In genomic region chr10:34689053-34689452, GRCh38 we compare ENCODE assay signal across 15 cellular contexts.
DNase-seq lines count a peak whose midpoint lies in the region; ATAC-seq and TF ChIP-seq lines count a peak whose summit lies in the region.
"Had no signal": no experiment of that assay in that cellular context is flagged by ENCODE, and none has a peak within 500 bp of the region (broad histone marks: within the 10 kb centered on the region; RNA-seq: fewer than 3 reads in every experiment).

No MANE protein-coding gene starts in this region.

- H3K9ac ChIP-seq in IMR-90 (ENCODE audit: low read depth, low read length), result no peak overlapping the region
- peak overlapping the region; percentile 4 for H3K9ac ChIP-seq in mammary epithelial cell (ENCODE audit: insufficient read depth, low read length)

- H2BK15ac ChIP-seq in IMR-90 (ENCODE audit: low read depth, low read length), result no peak overlapping the region

- ATAC-seq in IMR-90 (ENCODE audit: low read depth) (peak; percentile 73), GM18502 (IDR thresholded peaks at IDR 0.05; ENCODE audit: poor library complexity, unreplicated experiment) (no peak), HG03196 (IDR thresholded peaks at IDR 0.05; ENCODE audit: unreplicated experiment) (no peak)

- H4K20me1 ChIP-seq in IMR-90 (ENCODE audit: insufficient read depth, low read length), result peaks cover 3% of the 10 kb centered on the region; the same call in 1 of the 2 replicates
- no peaks in the 10 kb centered on the region for H4K20me1 ChIP-seq in mammary epithelial cell (ENCODE audit: insufficient read depth, low read length)
- no peaks in the 10 kb centered on the region for H4K20me1 ChIP-seq in OCI-LY7 (ENCODE audit: insufficient read depth, low read length)

- no peak overlapping the region for H3K4ac ChIP-seq in IMR-90 (ENCODE audit: low read depth, low read length)

- no peak overlapping the region for H4K91ac ChIP-seq in IMR-90 (ENCODE audit: insufficient read depth, low read depth, low read length)

- no peak overlapping the region for H4K8ac ChIP-seq in IMR-90 (ENCODE audit: low read depth in 2 of 2, low read length in 2 of 2)

- H3K4me3 ChIP-seq in IMR-90 (ENCODE audit: insufficient read depth, low read depth, low read length) (no peak overlapping the region), mammary epithelial cell (replicated peaks in 1 of 3; ENCODE audit: insufficient read depth in 1 of 3, low read depth in 2 of 3, low read length in 3 of 3) (no peak overlapping the region), OCI-LY7 (ENCODE audit: low read depth, low read length, poor library complexity, severe bottlenecking) (no peak overlapping the region)

- in situ Hi-C loops in IMR-90 (cut with MboI; ENCODE audit: low sequenced_read_pairs), result no loop called here
- in situ Hi-C loops in mammary epithelial cell (cut with MboI; ENCODE audit: low sequenced_read_pairs in 2 of 2), result no loop called here

- H2AK9ac ChIP-seq in IMR-90 (replicated peaks; ENCODE audit: low read depth, low read length, poor library complexity), result no peak overlapping the region

- H3K56ac ChIP-seq in IMR-90 (ENCODE audit: extremely low read depth, insufficient read depth, low read length), result no peak overlapping the region

- peaks cover 10 to 43% of the 10 kb centered on the region in 2 experiments for H3K79me1 ChIP-seq in IMR-90 (ENCODE audit: low read depth in 1 of 2, low read length in 2 of 2)

- peaks cover 13% of the 10 kb centered on the region for H3K9me1 ChIP-seq in IMR-90 (ENCODE audit: insufficient read depth, low read length)

- no peak overlapping the region for H3K18ac ChIP-seq in IMR-90 (ENCODE audit: low read depth, low read length)

- H3K9me2 ChIP-seq in OCI-LY7 (ENCODE audit: insufficient read depth, low read length), result no peaks in the 10 kb centered on the region

- dilution Hi-C loops in IMR-90 (cut with HindIII; ENCODE audit: low sequenced_read_pairs, unreplicated experiment) (no loop called here), mammary epithelial cell (cut with HindIII; ENCODE audit: low sequenced_read_pairs) (no loop called here)

- H2BK20ac ChIP-seq in IMR-90 (ENCODE audit: low read depth, low read length), result no peak overlapping the region

- DNase-seq in AG08395 (ENCODE audit: low spot score), result peak; percentile 44
- DNase-seq in IMR-90, result peak; percentile 68
- no peak for DNase-seq in mammary epithelial cell
- DNase-seq in left kidney (ENCODE audit: low read depth, low spot score), result peak; percentile 51
- DNase-seq in hypothalamus (lab: John Stamatoyannopoulos, UW), result no peak
- DNase-seq in OCI-LY7 (ENCODE audit: low spot score), result no peak
- DNase-seq: activated CD4-positive, alpha-beta memory T cell treated with anti-CD3 and anti-CD28 coated beads, Interleukin-2, amount 10 ng/mL, durations not matched to agents 7 days and 5 days; activated effector memory CD4-positive, alpha-beta T cell treated with anti-CD3 and anti-CD28 coated beads, Interleukin-2, amount 50 U/mL, for 16 hours; C1 segment of cervical spinal cord; caudate nucleus; NCI-H526 treated with DMSO at 0.1 percent for 48 hours; stimulated activated naive CD4-positive, alpha-beta T cell treated with Interleukin-2 at 50 U/mL for 16 hours had no signal

- BruUV-seq in IMR-90 (replicated peaks; lab: Mats Ljungman, UMichigan), result no TSS peak
- no TSS peak for BruUV-seq in mammary epithelial cell (replicated peaks; lab: Mats Ljungman, UMichigan)
- BruUV-seq in OCI-LY7 (replicated peaks; lab: Mats Ljungman, UMichigan), result no TSS peak

- no peak overlapping the region for H2AFZ ChIP-seq in IMR-90 (replicated peaks; ENCODE audit: low read length, poor library complexity)
- H2AFZ ChIP-seq in mammary epithelial cell (ENCODE audit: low read depth, low read length), result no peak overlapping the region
- no peak overlapping the region for H2AFZ ChIP-seq in OCI-LY7 (ENCODE audit: low read length)

- no peak overlapping the region for H2AK5ac ChIP-seq in IMR-90 (ENCODE audit: low read depth, low read length)

- CTCF ChIA-PET in IMR-90 (lab: Yijun Ruan, JAX) (interaction anchor here (1.5 kb wide), 1 partner anchor 34 kb away, joined by 3 read pairs; no protein-coding TSS in a partner anchor), mammary epithelial cell (lab: Charles Lee; ENCODE audit: low non-redundant PET) (no interaction called here), OCI-LY7 (lab: Charles Lee; ENCODE audit: unreplicated experiment) (no interaction called here)

- H3K9me3 ChIP-seq in IMR-90 (ENCODE audit: control insufficient read depth, insufficient read depth, low read length) (no peaks in the 10 kb centered on the region), mammary epithelial cell (replicated peaks; ENCODE audit: insufficient read depth, low read length) (no peaks in the 10 kb centered on the region), OCI-LY7 (ENCODE audit: low read length) (no peaks in the 10 kb centered on the region)

- peak overlapping the region; percentile 57 for H3K4me2 ChIP-seq in IMR-90 (ENCODE audit: low read depth, low read length)
- H3K4me2 ChIP-seq in mammary epithelial cell (ENCODE audit: insufficient read depth, low read depth, low read length), result peak overlapping the region; percentile 22
- H3K4me2 ChIP-seq in OCI-LY7 (ENCODE audit: low read length), result no peak overlapping the region

- WGBS in IMR-90 (ENCODE audit: extremely low coverage in 2 of 2, insufficient read length in 1 of 2), 2 experiments, result no CpG with 5 or more reads among the region's 8 CpGs
- 33% methylated on average over 8 of the region's 8 CpGs for WGBS in mammary epithelial cell (ENCODE audit: low coverage, missing lambda C conversion rate)

- H3K14ac ChIP-seq in IMR-90 (replicated peaks; ENCODE audit: low read depth, low read length), result no peak overlapping the region

- POLR2A ChIA-PET in IMR-90 (lab: Charles Lee; ENCODE audit: unreplicated experiment) (no interaction called here), OCI-LY7 (lab: Charles Lee) (no interaction called here)

- intact Hi-C loops in IMR-90 (cut with micrococcal nuclease), result no loop called here
- intact Hi-C loops in mammary epithelial cell (cut with micrococcal nuclease), result no loop called here
- intact Hi-C loops in OCI-LY7 (cut with micrococcal nuclease; ENCODE audit: unreplicated experiment), result no loop called here

- TF ChIP-seq CTCF in IMR-90 (conservative IDR thresholded peaks at IDR 0.05; ENCODE audit: low read depth, low read length) (no peak), mammary epithelial cell (conservative IDR thresholded peaks at IDR 0.05 in 1 of 2, IDR thresholded peaks at IDR 0.05 in 1 of 2; ENCODE audit: extremely low read depth in 1 of 2, insufficient read depth in 1 of 2, low read depth in 1 of 2, low read length in 2 of 2) (no peak), OCI-LY7 (conservative IDR thresholded peaks at IDR 0.05; ENCODE audit: low read length) (no peak)

- H3K4me1 ChIP-seq in IMR-90 (ENCODE audit: control insufficient read depth, insufficient read depth, low read length), result peaks cover 7% of the 10 kb centered on the region; the same call in 1 of the 2 replicates
- peaks cover 6% of the 10 kb centered on the region for H3K4me1 ChIP-seq in mammary epithelial cell (ENCODE audit: insufficient read depth, low read length)
- no peaks in the 10 kb centered on the region for H3K4me1 ChIP-seq in OCI-LY7 (ENCODE audit: insufficient read depth, low read length, poor library complexity, severe bottlenecking)

- H2BK120ac ChIP-seq in IMR-90 (ENCODE audit: low read depth, low read length), result no peak overlapping the region

- no peak overlapping the region for H4K5ac ChIP-seq in IMR-90 (ENCODE audit: low read depth, low read length)

- no peak overlapping the region for H2BK5ac ChIP-seq in IMR-90 (ENCODE audit: low read depth, low read length, poor library complexity, severe bottlenecking)

- TF ChIP-seq POLR2A in IMR-90 (IDR thresholded peaks at IDR 0.05; ENCODE audit: low read depth, low read length), result no peak

- H3K27ac ChIP-seq in IMR-90 (ENCODE audit: insufficient read depth, low read length) (no peak overlapping the region), mammary epithelial cell (ENCODE audit: insufficient read depth, low read depth, low read length) (no peak overlapping the region), OCI-LY7 (ENCODE audit: low read depth, low read length, poor library complexity, severe bottlenecking) (no peak overlapping the region)
- H3K27ac ChIP-seq: epithelial cell of prostate had no signal

- H3K27me3 ChIP-seq in IMR-90 (ENCODE audit: control insufficient read depth, insufficient read depth, low read length), result no peaks in the 10 kb centered on the region
- no peaks in the 10 kb centered on the region for H3K27me3 ChIP-seq in mammary epithelial cell (ENCODE audit: insufficient read depth, low read length)

- no peak for TF ChIP-seq RAD21 in IMR-90 (IDR thresholded peaks at IDR 0.05; ENCODE audit: low read length)

- H3K79me2 ChIP-seq in mammary epithelial cell (ENCODE audit: insufficient read depth, low read length) (peaks cover 61% of the 10 kb centered on the region), OCI-LY7 (ENCODE audit: insufficient read depth, low read depth, low read length) (no peaks in the 10 kb centered on the region)

- no peak overlapping the region for H3K23ac ChIP-seq in IMR-90 (ENCODE audit: low read depth, low read length)

- H3K36me3 ChIP-seq in IMR-90 (ENCODE audit: control insufficient read depth, insufficient read depth, low read length) (no peaks in the 10 kb centered on the region), mammary epithelial cell (ENCODE audit: insufficient read depth, low read length) (no peaks in the 10 kb centered on the region), OCI-LY7 (ENCODE audit: insufficient read depth, low read length) (no peaks in the 10 kb centered on the region)

TF ChIP-seq in IMR-90, 13 proteins besides CTCF, POLR2A, EP300 and RAD21 (continues in another document):
- no peak for TF ChIP-seq NFE2L2 (IDR thresholded peaks at IDR 0.05; ENCODE audit: low read depth, low read length)
- no peak for TF ChIP-seq MAZ (IDR thresholded peaks at IDR 0.05; ENCODE audit: borderline replicate concordance, low read depth, low read length)
- no peak for TF ChIP-seq SMC3 (IDR thresholded peaks at IDR 0.05; ENCODE audit: low read depth, low read length)
- no peak for TF ChIP-seq FOS (IDR thresholded peaks at IDR 0.05; ENCODE audit: low read depth, low read length)
- no peak for TF ChIP-seq ELK1 (IDR thresholded peaks at IDR 0.05; ENCODE audit: borderline replicate concordance, low read depth, low read length)
- no peak for TF ChIP-seq CHD1 (IDR thresholded peaks at IDR 0.05; ENCODE audit: low read depth, low read length)

Comparison
In these comparisons a context has a peak if more than half of its experiments do, and no peak if none do; other contexts are left out.
1. DNase-seq: peak in AG08395 (single experiment), IMR-90 (single experiment) and left kidney (single experiment); none in mammary epithelial cell (single experiment), hypothalamus (0 of 51) and OCI-LY7 (single experiment).